In the genomic region with DNA sequence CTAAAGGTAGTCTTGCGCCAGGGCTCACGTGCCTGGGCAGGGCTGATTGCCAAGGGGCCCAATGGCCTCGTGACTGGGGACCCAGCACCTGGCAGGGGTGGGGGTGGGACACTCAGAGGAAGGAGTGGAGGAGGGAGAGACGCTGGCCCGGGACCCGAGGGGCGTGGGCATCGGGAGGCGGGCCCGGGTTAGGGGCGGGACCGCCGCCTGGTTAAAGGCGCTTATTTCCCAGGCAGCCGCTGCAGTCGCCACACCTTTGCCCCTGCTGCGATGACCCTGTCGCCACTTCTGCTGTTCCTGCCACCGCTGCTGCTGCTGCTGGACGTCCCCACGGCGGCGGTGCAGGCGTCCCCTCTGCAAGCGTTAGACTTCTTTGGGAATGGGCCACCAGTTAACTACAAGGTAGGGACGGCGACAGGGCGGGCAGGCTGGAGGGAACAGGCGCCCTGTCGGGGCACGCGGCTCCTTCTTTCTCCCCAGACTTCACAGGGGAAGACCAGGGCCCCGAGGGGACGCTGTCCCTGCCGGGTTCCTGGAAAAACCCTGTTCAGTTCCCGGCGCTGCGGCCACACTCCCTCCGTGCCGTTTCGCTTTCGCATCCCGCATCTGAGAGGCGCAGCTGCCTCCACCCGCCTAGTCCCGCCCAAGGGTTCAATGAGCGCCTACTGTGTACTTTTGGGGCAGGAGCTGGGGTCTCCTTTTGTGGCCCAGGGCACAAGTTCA, we compare ENCODE assay signal across 8 cellular contexts. TPM values are rescaled to one million over a fixed set of nuclear protein-coding genes. Genes with fewer than 3 reads are reported as not detected.
DNase-seq lines count a peak whose midpoint lies in the region; ATAC-seq and TF ChIP-seq lines count a peak whose summit lies in the region.

A gene (plus strand): TSS at position 242 of the 723 bp plus-strand sequence. CDS start 29 bp downstream, at position 271.

- no peaks in the 10 kb centered on the region for H3K27me3 Mint-ChIP-seq in natural killer cell treated with Interleukin-12 subunit alpha and Interleukin-12 subunit beta and Interleukin-15 and Interleukin-18, amount 100 ng/mL, for 72 hours

- H3K27me3 ChIP-seq in AG04450 (ENCODE audit: control insufficient read depth, insufficient read depth, low read length) = peaks cover 5% of the 10 kb centered on the region
- H3K27me3 ChIP-seq in fibroblast of lung (ENCODE audit: control insufficient read depth, insufficient read depth, low read length) = no peaks in the 10 kb centered on the region
- no peaks in the 10 kb centered on the region for H3K27me3 ChIP-seq in upper lobe of right lung

- no peaks in the 10 kb centered on the region for H4K20me1 ChIP-seq in fibroblast of lung (ENCODE audit: control insufficient read depth, extremely low read depth, insufficient read depth, low read length)

- H3K4me1 ChIP-seq in fibroblast of lung (ENCODE audit: control insufficient read depth, extremely low read depth, insufficient read depth, low read length) (peaks cover 4% of the 10 kb centered on the region), upper lobe of right lung (peaks cover 21% of the 10 kb centered on the region)

- no peak for TF ChIP-seq CTCF in AG04450 (IDR thresholded peaks at IDR 0.05; ENCODE audit: low read depth, low read length)
- TF ChIP-seq CTCF in fibroblast of lung (conservative IDR thresholded peaks at IDR 0.05 in 1 of 2, IDR thresholded peaks at IDR 0.05 in 1 of 2; ENCODE audit: low read depth in 1 of 2, low read length in 2 of 2) = no peak
- no peak for TF ChIP-seq CTCF in upper lobe of right lung (IDR thresholded peaks at IDR 0.05)

- ATAC-seq in GM18511 (IDR thresholded peaks at IDR 0.05; ENCODE audit: unreplicated experiment) (peak; percentile 69), HG03060 (IDR thresholded peaks at IDR 0.05; ENCODE audit: low read depth, unreplicated experiment) (peak; percentile 29), upper lobe of right lung (peak; percentile 86)
- ATAC-seq in natural killer cell treated with Interleukin-12 subunit alpha and Interleukin-12 subunit beta and Interleukin-15 and Interleukin-18, amount 100 ng/mL, for 72 hours = peak; percentile 83 to 89

- peak within 1 kb of the TSS; percentile 66 for H3K9ac ChIP-seq in fibroblast of lung (ENCODE audit: insufficient read depth, low read length)

- intact Hi-C loops in upper lobe of right lung (cut with DNase I) = no loop called here

- H3K4me3 ChIP-seq in AG04450 (ENCODE audit: low read depth, low read length) (peak within 1 kb of the TSS; percentile 73), fibroblast of lung (replicated peaks in 1 of 4; ENCODE audit: control extremely low read depth in 1 of 4, insufficient read depth in 1 of 4, low read depth in 3 of 4, low read length in 4 of 4) (peak within 1 kb of the TSS; percentile 46 to 75 (median 64)), upper lobe of right lung (peak within 1 kb of the TSS; percentile 77)

- H3K9me3 ChIP-seq in AG04450 (ENCODE audit: control insufficient read depth, insufficient read depth, low read length) (no peaks in the 10 kb centered on the region; the same call in 1 of the 2 replicates), fibroblast of lung (ENCODE audit: control insufficient read depth, insufficient read depth, low read depth, low read length) (no peaks in the 10 kb centered on the region), upper lobe of right lung (no peaks in the 10 kb centered on the region)

- H3K36me3 ChIP-seq in fibroblast of lung (ENCODE audit: control insufficient read depth, insufficient read depth, low read length) (peaks cover 3% of the 10 kb centered on the region), upper lobe of right lung (peaks cover 18% of the 10 kb centered on the region)

- peak within 1 kb of the TSS; percentile 83 to 95 for H3K27ac Mint-ChIP-seq in natural killer cell treated with Interleukin-12 subunit alpha and Interleukin-12 subunit beta and Interleukin-15 and Interleukin-18, amount 100 ng/mL, for 72 hours

- peaks cover 25 to 30% of the 10 kb centered on the region in 2 donors for H3K4me1 Mint-ChIP-seq in natural killer cell treated with Interleukin-12 subunit alpha and Interleukin-12 subunit beta and Interleukin-15 and Interleukin-18, amount 100 ng/mL, for 72 hours (ENCODE audit: low read depth in 2 of 2)

- no peaks in the 10 kb centered on the region for H3K36me3 Mint-ChIP-seq in natural killer cell treated with Interleukin-12 subunit alpha and Interleukin-12 subunit beta and Interleukin-15 and Interleukin-18, amount 100 ng/mL, for 72 hours

- POLR2A ChIA-PET in AG04450 (lab: Yijun Ruan, JAX) = no interaction called here

- peak within 1 kb of the TSS; percentile 5 for H2AFZ ChIP-seq in fibroblast of lung (ENCODE audit: low read length)

- DNase-seq in AG04450 (ENCODE audit: low read depth, low spot score) (no peak), NCI-H82 treated with DMSO at 0.1 percent for 48 hours (lab: John Stamatoyannopoulos, UW; ENCODE audit: unreplicated experiment) (peak; percentile 54), activated T-cell treated with anti-CD3 and anti-CD28 coated beads for 24 hours (ENCODE audit: low read depth) (peak; percentile 47), fibroblast of lung (ENCODE audit: low read depth in 2 of 2) (no peak), upper lobe of right lung (peak; percentile 95)
- DNase-seq in natural killer cell treated with Interleukin-12 subunit alpha and Interleukin-12 subunit beta and Interleukin-15 and Interleukin-18, amount 100 ng/mL, for 72 hours (ENCODE audit: low spot score) = peak; percentile 87

- peak within 1 kb of the TSS; percentile 18 for H3K4me2 ChIP-seq in fibroblast of lung (ENCODE audit: extremely low read depth, insufficient read depth, low read length)

- CTCF ChIA-PET in AG04450 (lab: Charles Lee) = interaction anchor here (0.9 to 1.2 kb wide), 2 partner anchors 60 to 79 kb away, joined by 3 to 4 read pairs; no protein-coding TSS in a partner anchor

- no peak within 1 kb of the TSS for H3K27ac ChIP-seq in AG04450 (ENCODE audit: low read depth, low read length)
- no peak within 1 kb of the TSS for H3K27ac ChIP-seq in fibroblast of lung (ENCODE audit: insufficient read depth, low read length)
- peak within 1 kb of the TSS; percentile 78 for H3K27ac ChIP-seq in upper lobe of right lung

- peak within 1 kb of the TSS; percentile 87 for H3K4me3 Mint-ChIP-seq in natural killer cell treated with Interleukin-12 subunit alpha and Interleukin-12 subunit beta and Interleukin-15 and Interleukin-18, amount 100 ng/mL, for 72 hours

- no peaks in the 10 kb centered on the region for H3K79me2 ChIP-seq in fibroblast of lung (ENCODE audit: control insufficient read depth, insufficient read depth, low read length)

- no peaks in the 10 kb centered on the region for H3K9me3 Mint-ChIP-seq in natural killer cell treated with Interleukin-12 subunit alpha and Interleukin-12 subunit beta and Interleukin-15 and Interleukin-18, amount 100 ng/mL, for 72 hours

RNA-seq across cellular contexts. Expression of the gene that starts here (rescaled TPM):
- 6.9 and 8.1 TPM in 2 replicates for polyA plus RNA-seq in AG04450 (2011; rRNA removed)
- 1.3 and 1.6 TPM in 2 replicates for polyA minus RNA-seq in AG04450 (2011; rRNA and poly(A)+ RNA removed)
- 3.1 and 8.8 TPM in 2 replicates for total RNA-seq in fibroblast of lung
- 15.8 and 50.9 TPM in 2 replicates for polyA plus RNA-seq in fibroblast of lung
- 19.6 and 57.5 TPM in 2 replicates for polyA plus RNA-seq in fibroblast of lung (2012)
- polyA minus RNA-seq in fibroblast of lung (ENCODE audit: low replicate concordance) = 15.8 and 53.5 TPM in 2 replicates
- total RNA-seq in natural killer cell treated with Interleukin-12 subunit alpha and Interleukin-12 subunit beta and Interleukin-15 and Interleukin-18, amount 100 ng/mL, for 72 hours = 100 to 1,000 TPM in 1 of 2 donors, 10 to 100 TPM in 1; 76.2 to 139 TPM
- total RNA-seq in upper lobe of right lung = 554 TPM

Comparison
In these comparisons a context has a peak if more than half of its experiments do, and no peak if none do; other contexts are left out.
1. DNase-seq: peak in NCI-H82 treated with DMSO at 0.1 percent for 48 hours (single experiment), activated T-cell treated with anti-CD3 and anti-CD28 coated beads for 24 hours (single experiment), natural killer cell treated with Interleukin-12 subunit alpha and Interleukin-12 subunit beta and Interleukin-15 and Interleukin-18, amount 100 ng/mL, for 72 hours (single experiment) and upper lobe of right lung (single experiment); none in AG04450 (single experiment) and fibroblast of lung (0 of 2).
2. ATAC-seq: peak in every context shown above with its lines; median percentile 86 in natural killer cell treated with Interleukin-12 subunit alpha and Interleukin-12 subunit beta and Interleukin-15 and Interleukin-18, amount 100 ng/mL, for 72 hours; 86 in upper lobe of right lung; 69 in GM18511; 29 in HG03060.
3. Peak in every context shown above with its lines, with median percentiles within 50 percentile points of each other: H3K4me3 ChIP-seq.